In genomic region chr3:72997421-72997961, GRCh38 we compare ENCODE assay signal across 8 cellular contexts. TPM values are rescaled to one million over a fixed set of nuclear protein-coding genes. Genes with fewer than 3 reads are reported as not detected.
DNase-seq lines count a peak whose midpoint lies in the region; ATAC-seq and FAIRE-seq lines count a peak whose summit lies in the region.

No MANE protein-coding gene starts in this region.

- DNase-seq in RPMI7951 (ENCODE audit: low read depth) (peak; percentile 73), amniotic stem cell (lab: John Stamatoyannopoulos, UW) (peak; percentile 61), hepatic stellate cell (ENCODE audit: low spot score) (peak; percentile 55), sciatic nerve (ENCODE audit: low spot score) (no peak), GM19238 (ENCODE audit: insufficient read length, low spot score) (no peak)

- ATAC-seq in HG03432 (IDR thresholded peaks at IDR 0.05; ENCODE audit: unreplicated experiment) (peak; percentile 27), sciatic nerve (peak; percentile 56)

- FAIRE-seq in A204.1 (lab: Jason Lieb, UNC) = peak; percentile 66

- peak overlapping the region; percentile 98 for H3K4me3 ChIP-seq in GM08714 (ENCODE audit: low read length)

- intact Hi-C loops in sciatic nerve (cut with DNase I) = no loop called here

RNA-seq across cellular contexts. Expression of gene PPP4R2, which starts 0.9 kb away (rescaled TPM):
- total RNA-seq in RPMI7951 (2014; rRNA removed; shearing (Covaris generic)) = 58.6 and 74.0 TPM in 2 replicates
- 113 TPM for total RNA-seq in sciatic nerve

Comparison
In these comparisons a context has a peak if more than half of its experiments do, and no peak if none do; other contexts are left out.
1. DNase-seq: peak in RPMI7951 (single experiment), amniotic stem cell (single experiment) and hepatic stellate cell (single experiment); none in sciatic nerve (single experiment) and GM19238 (single experiment).